8 cellular contexts compared by ENCODE assay signal in genomic region chr1:193060938-193061337, GRCh38. TPM values are rescaled to one million over a fixed set of nuclear protein-coding genes. Genes with fewer than 3 reads are reported as not detected.
DNase-seq lines count a peak whose midpoint lies in the region.

No MANE protein-coding gene starts in this region.

- H3K4me3 ChIP-seq in mesodermal cell (ENCODE audit: extremely low read depth, insufficient read depth, low read length, poor library complexity, severe bottlenecking): peak overlapping the region; percentile 91

- no peak overlapping the region for H3K27ac ChIP-seq in mesodermal cell (ENCODE audit: low read depth, low read length, severe bottlenecking)

- DNase-seq in EH (ENCODE audit: low read depth) (peak; percentile 32), LHCN-M2 (ENCODE audit: low read depth) (peak; percentile 38), astrocyte of the hippocampus (ENCODE audit: low read depth, low spot score) (peak; percentile 26), GM19238 (ENCODE audit: insufficient read length, low spot score) (no peak), GDM1 (lab: John Stamatoyannopoulos, UW) (no peak), activated gamma-delta T cell treated with Interleukin-2 at 50 U/mL for 16 hours (no peak)
- no peak for DNase-seq in stimulated activated naive CD4-positive, alpha-beta T cell treated with Interleukin-2 at 50 U/mL for 16 hours (lab: John Stamatoyannopoulos, UW)

- 14 to 18% methylated on average over 2 of the region's 2 CpGs for WGBS in mesodermal cell (ENCODE audit: insufficient coverage in 2 of 2), 2 experiments

- H3K4me1 ChIP-seq in mesodermal cell (ENCODE audit: control insufficient read depth, insufficient read depth, low read length, poor library complexity, severe bottlenecking): peaks cover 6% of the 10 kb centered on the region

- peaks cover 15% of the 10 kb centered on the region for H3K36me3 ChIP-seq in mesodermal cell (ENCODE audit: control insufficient read depth, insufficient read depth, low read length)

- no peaks in the 10 kb centered on the region for H3K9me3 ChIP-seq in mesodermal cell (ENCODE audit: control insufficient read depth, low read length)

RNA-seq across cellular contexts. Expression of gene RO60, which starts 1.5 kb away (rescaled TPM):
- total RNA-seq in LHCN-M2 (2014; rRNA removed): 96.5 and 97.0 TPM in 2 replicates
- 10.9 TPM for polyA plus RNA-seq in LHCN-M2 (2012)
- polyA plus RNA-seq in mesodermal cell (2013, experiment 1 of 2): 42.4 TPM
- 53.9 TPM for polyA plus RNA-seq in mesodermal cell (2013, experiment 2 of 2)

RNA-seq across cellular contexts. Expression of gene UCHL5, which starts 1.8 kb away (rescaled TPM):
- 30.2 and 40.3 TPM in 2 replicates for total RNA-seq in LHCN-M2 (2014; rRNA removed)
- 13.9 TPM for polyA plus RNA-seq in LHCN-M2 (2012)
- 28.3 TPM for polyA plus RNA-seq in mesodermal cell (2013, experiment 1 of 2)
- 35.9 TPM for polyA plus RNA-seq in mesodermal cell (2013, experiment 2 of 2)

RNA-seq across cellular contexts. Expression of gene GLRX2, which starts 44.3 kb away (rescaled TPM):
- total RNA-seq in LHCN-M2 (2014; rRNA removed): 24.4 and 26.5 TPM in 2 replicates
- polyA plus RNA-seq in LHCN-M2 (2012): 39.4 TPM
- polyA plus RNA-seq in mesodermal cell (2013, experiment 1 of 2): 12.3 TPM
- polyA plus RNA-seq in mesodermal cell (2013, experiment 2 of 2): 16.1 TPM

Comparison
In these comparisons a context has a peak if more than half of its experiments do, and no peak if none do; other contexts are left out.
1. DNase-seq: peak in EH (single experiment), LHCN-M2 (single experiment) and astrocyte of the hippocampus (single experiment); none in GM19238 (single experiment), stimulated activated naive CD4-positive, alpha-beta T cell treated with Interleukin-2 at 50 U/mL for 16 hours (single experiment), GDM1 (single experiment) and activated gamma-delta T cell treated with Interleukin-2 at 50 U/mL for 16 hours (single experiment).